18 cellular contexts compared by ENCODE assay signal in the genomic region with DNA sequence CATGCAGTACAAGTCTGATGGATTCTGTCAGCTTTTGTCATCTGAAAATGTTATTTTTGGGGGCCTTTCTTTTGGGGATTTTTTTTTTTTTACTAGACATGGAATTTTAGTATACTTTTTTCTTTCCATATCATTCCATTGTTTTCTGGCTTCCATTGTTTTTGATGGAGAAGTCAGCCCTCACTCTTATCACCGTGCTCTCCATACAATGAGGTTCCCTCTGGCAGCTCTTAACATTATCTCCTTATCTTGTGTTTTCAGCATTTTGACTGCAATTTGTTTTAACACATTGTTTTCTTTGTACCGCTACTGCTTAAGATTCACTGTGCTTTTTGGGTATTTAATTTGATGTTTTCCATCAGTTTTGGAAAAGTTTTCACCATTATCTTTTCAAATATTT.
DNase-seq lines count a peak whose midpoint lies in the region; ATAC-seq and TF ChIP-seq lines count a peak whose summit lies in the region.
"Had no signal": no experiment of that assay in that cellular context is flagged by ENCODE, and none has a peak within 500 bp of the region (broad histone marks: within the 10 kb centered on the region; RNA-seq: fewer than 3 reads in every experiment).

No MANE protein-coding gene starts in this region.

- no peaks in the 10 kb centered on the region for H3K4me1 ChIP-seq in HEK293 (ENCODE audit: control insufficient read depth, insufficient read depth, low read length)
- H3K4me1 ChIP-seq in Karpas-422 (ENCODE audit: low read length): no peaks in the 10 kb centered on the region
- H3K4me1 ChIP-seq: BE2C, BLaER1 had no signal

- H3K79me2 ChIP-seq in Karpas-422 (ENCODE audit: low read length): no peaks in the 10 kb centered on the region

- H3K9me2 ChIP-seq in Karpas-422 (replicated peaks; ENCODE audit: insufficient read depth, low read length): no peaks in the 10 kb centered on the region

- no peak for DNase-seq in WTC11 (ENCODE audit: low spot score)
- no peak for DNase-seq in endothelial cell (ENCODE audit: low spot score)
- no peak for DNase-seq in nephron progenitor cell
- no peak for DNase-seq in Karpas-422
- no peak for DNase-seq in Calu3
- DNase-seq: 8988T; ACHN; BE2C; C1 segment of cervical spinal cord; CD4-positive, alpha-beta memory T cell; CD4-positive, CD25-positive, alpha-beta regulatory T cell; CD8-positive, alpha-beta memory T cell; COR-L47; DMS79 treated with DMSO at 0.1 percent for 48 hours; GF-D8 had no signal

- H3K36me3 ChIP-seq in HEK293 (ENCODE audit: control insufficient read depth in 2 of 2, insufficient read depth in 1 of 2, low read length in 2 of 2) (no peaks in the 10 kb centered on the region), Karpas-422 (ENCODE audit: insufficient read depth, low read length) (no peaks in the 10 kb centered on the region)
- H3K36me3 ChIP-seq: BE2C, BLaER1 had no signal

- no peak overlapping the region for H3K4me3 ChIP-seq in HEK293 (ENCODE audit: low read depth, low read length)
- no peak overlapping the region for H3K4me3 ChIP-seq in Karpas-422 (ENCODE audit: low read length)
- H3K4me3 ChIP-seq: BLaER1 had no signal

- no peak overlapping the region for H3K27ac Mint-ChIP-seq in WTC11
- H3K27ac Mint-ChIP-seq in endothelial cell (ENCODE audit: unreplicated experiment): peak overlapping the region; percentile 5
- no peak overlapping the region for H3K27ac Mint-ChIP-seq in nephron progenitor cell
- no peak overlapping the region for H3K27ac Mint-ChIP-seq in Calu3 (ENCODE audit: unreplicated experiment)
- H3K27ac Mint-ChIP-seq: CD14-positive monocyte; CD4-positive, alpha-beta memory T cell; CD4-positive, CD25-positive, alpha-beta regulatory T cell; CD8-positive, alpha-beta memory T cell had no signal

- no peak overlapping the region for H3K27ac ChIP-seq in HEK293 (ENCODE audit: extremely low read depth, low read depth, low read length)
- no peak overlapping the region for H3K27ac ChIP-seq in Karpas-422 (ENCODE audit: low read length)
- H3K27ac ChIP-seq: BLaER1 had no signal

- no peaks in the 10 kb centered on the region for H3K27me3 Mint-ChIP-seq in WTC11 (ENCODE audit: low read depth)
- peaks cover under 1% of the 10 kb centered on the region for H3K27me3 Mint-ChIP-seq in endothelial cell (ENCODE audit: unreplicated experiment)
- H3K27me3 Mint-ChIP-seq in nephron progenitor cell (ENCODE audit: low read depth, poor library complexity): peaks cover 3% of the 10 kb centered on the region
- no peaks in the 10 kb centered on the region for H3K27me3 Mint-ChIP-seq in Calu3 (ENCODE audit: unreplicated experiment)
- H3K27me3 Mint-ChIP-seq: CD4-positive, alpha-beta memory T cell; CD4-positive, CD25-positive, alpha-beta regulatory T cell had no signal

- no peaks in the 10 kb centered on the region for H3K36me3 Mint-ChIP-seq in WTC11
- H3K36me3 Mint-ChIP-seq in endothelial cell (ENCODE audit: low read depth, unreplicated experiment): peaks cover 6% of the 10 kb centered on the region
- no peaks in the 10 kb centered on the region for H3K36me3 Mint-ChIP-seq in nephron progenitor cell (ENCODE audit: low read depth)
- no peaks in the 10 kb centered on the region for H3K36me3 Mint-ChIP-seq in Calu3 (ENCODE audit: insufficient read depth, unreplicated experiment)
- H3K36me3 Mint-ChIP-seq: CD14-positive monocyte; CD4-positive, alpha-beta memory T cell; CD4-positive, CD25-positive, alpha-beta regulatory T cell had no signal

- H3K9me3 ChIP-seq in HEK293 (ENCODE audit: control insufficient read depth, insufficient read depth, low read depth, low read length) (no peaks in the 10 kb centered on the region), Karpas-422 (ENCODE audit: low read length) (no peaks in the 10 kb centered on the region)
- H3K9me3 ChIP-seq: BE2C, BLaER1 had no signal

- no peaks in the 10 kb centered on the region for H3K27me3 ChIP-seq in Karpas-422 (ENCODE audit: low read length)
- H3K27me3 ChIP-seq: BE2C, BLaER1 had no signal

- no peak overlapping the region for H3K4me2 ChIP-seq in Karpas-422 (ENCODE audit: low read depth, low read length, poor library complexity, severe bottlenecking)
- H3K4me2 ChIP-seq: BLaER1 had no signal

- no TSS peak for BruUV-seq in Calu3 (replicated peaks; lab: Mats Ljungman, UMichigan)

- CTCF ChIA-PET in HEK293 (lab: Yijun Ruan, JAX) (interaction anchor here (0.8 to 1.4 kb wide), 3 partner anchors 9 to 47 kb away, joined by 3 to 9 read pairs (median 3); no protein-coding TSS in a partner anchor), WTC11 (lab: Charles Lee) (no interaction called here), Calu3 (lab: Charles Lee) (no interaction called here)

- no peak for ATAC-seq in WTC11

- POLR2A ChIA-PET in HEK293 (lab: Yijun Ruan, JAX) (no interaction called here), WTC11 (lab: Charles Lee) (no interaction called here)

- intact Hi-C loops in Calu3 (cut with micrococcal nuclease; ENCODE audit: unreplicated experiment): no loop called here

- H3K4me1 Mint-ChIP-seq in WTC11 (no peaks in the 10 kb centered on the region), endothelial cell (ENCODE audit: unreplicated experiment) (peaks cover 3% of the 10 kb centered on the region), nephron progenitor cell (no peaks in the 10 kb centered on the region), Calu3 (ENCODE audit: low read depth, unreplicated experiment) (peaks cover 13% of the 10 kb centered on the region)
- H3K4me1 Mint-ChIP-seq: CD14-positive monocyte; CD4-positive, alpha-beta memory T cell; CD4-positive, CD25-positive, alpha-beta regulatory T cell; CD8-positive, alpha-beta memory T cell had no signal

- no peak overlapping the region for H3K4me3 Mint-ChIP-seq in WTC11
- no peak overlapping the region for H3K4me3 Mint-ChIP-seq in endothelial cell (ENCODE audit: unreplicated experiment)
- no peak overlapping the region for H3K4me3 Mint-ChIP-seq in nephron progenitor cell
- H3K4me3 Mint-ChIP-seq in Calu3 (ENCODE audit: low read depth, unreplicated experiment): no peak overlapping the region
- H3K4me3 Mint-ChIP-seq: CD14-positive monocyte; CD4-positive, alpha-beta memory T cell; CD4-positive, CD25-positive, alpha-beta regulatory T cell; CD8-positive, alpha-beta memory T cell had no signal

- H3K9ac ChIP-seq in Karpas-422 (ENCODE audit: low read length): no peak overlapping the region
- H3K9ac ChIP-seq: BLaER1 had no signal

- H3K9me3 Mint-ChIP-seq in WTC11 (peaks cover 20% of the 10 kb centered on the region), endothelial cell (ENCODE audit: unreplicated experiment) (no peaks in the 10 kb centered on the region), nephron progenitor cell (peaks cover 18% of the 10 kb centered on the region), Calu3 (ENCODE audit: low read depth, unreplicated experiment) (peaks cover 4% of the 10 kb centered on the region)
- H3K9me3 Mint-ChIP-seq: CD8-positive, alpha-beta memory T cell had no signal

- TF ChIP-seq CTCF in HEK293 (tag by site-specific recombination; IDR thresholded peaks at IDR 0.05) (no peak), WTC11 (IDR thresholded peaks at IDR 0.05) (no peak), endothelial cell (IDR thresholded peaks at IDR 0.05; ENCODE audit: unreplicated experiment) (no peak), nephron progenitor cell (IDR thresholded peaks at IDR 0.05) (no peak), Calu3 (IDR thresholded peaks at IDR 0.05; ENCODE audit: unreplicated experiment) (no peak)

- no peak overlapping the region for H2AFZ ChIP-seq in Karpas-422 (ENCODE audit: low read length)

- H4K20me1 ChIP-seq in Karpas-422 (ENCODE audit: insufficient read depth, low read depth, low read length): no peaks in the 10 kb centered on the region
- H4K20me1 ChIP-seq: BLaER1 had no signal

TF ChIP-seq in HEK293, 187 proteins besides CTCF, POLR2A, EP300 and RAD21 (continues in another document):
- no peak for TF ChIP-seq KLF10 (tag by site-specific recombination; IDR thresholded peaks at IDR 0.05)

TF ChIP-seq in WTC11, 78 proteins besides CTCF, POLR2A, EP300 and RAD21 (continues in another document):
- TF ChIP-seq ELF4 (CRISPR knock-in tag; IDR thresholded peaks at IDR 0.05; ENCODE audit: low read depth) (no peak), TP53 (CRISPR knock-in tag; IDR thresholded peaks at IDR 0.05) (no peak), MYBL2 (CRISPR knock-in tag; IDR thresholded peaks at IDR 0.05) (no peak)
- TF ChIP-seq, protein P1, sequence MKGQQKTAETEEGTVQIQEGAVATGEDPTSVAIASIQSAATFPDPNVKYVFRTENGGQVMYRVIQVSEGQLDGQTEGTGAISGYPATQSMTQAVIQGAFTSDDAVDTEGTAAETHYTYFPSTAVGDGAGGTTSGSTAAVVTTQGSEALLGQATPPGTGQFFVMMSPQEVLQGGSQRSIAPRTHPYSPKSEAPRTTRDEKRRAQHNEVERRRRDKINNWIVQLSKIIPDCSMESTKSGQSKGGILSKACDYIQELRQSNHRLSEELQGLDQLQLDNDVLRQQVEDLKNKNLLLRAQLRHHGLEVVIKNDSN (CRISPR knock-in tag; IDR thresholded peaks at IDR 0.05): no peak
- TF ChIP-seq, protein P2, sequence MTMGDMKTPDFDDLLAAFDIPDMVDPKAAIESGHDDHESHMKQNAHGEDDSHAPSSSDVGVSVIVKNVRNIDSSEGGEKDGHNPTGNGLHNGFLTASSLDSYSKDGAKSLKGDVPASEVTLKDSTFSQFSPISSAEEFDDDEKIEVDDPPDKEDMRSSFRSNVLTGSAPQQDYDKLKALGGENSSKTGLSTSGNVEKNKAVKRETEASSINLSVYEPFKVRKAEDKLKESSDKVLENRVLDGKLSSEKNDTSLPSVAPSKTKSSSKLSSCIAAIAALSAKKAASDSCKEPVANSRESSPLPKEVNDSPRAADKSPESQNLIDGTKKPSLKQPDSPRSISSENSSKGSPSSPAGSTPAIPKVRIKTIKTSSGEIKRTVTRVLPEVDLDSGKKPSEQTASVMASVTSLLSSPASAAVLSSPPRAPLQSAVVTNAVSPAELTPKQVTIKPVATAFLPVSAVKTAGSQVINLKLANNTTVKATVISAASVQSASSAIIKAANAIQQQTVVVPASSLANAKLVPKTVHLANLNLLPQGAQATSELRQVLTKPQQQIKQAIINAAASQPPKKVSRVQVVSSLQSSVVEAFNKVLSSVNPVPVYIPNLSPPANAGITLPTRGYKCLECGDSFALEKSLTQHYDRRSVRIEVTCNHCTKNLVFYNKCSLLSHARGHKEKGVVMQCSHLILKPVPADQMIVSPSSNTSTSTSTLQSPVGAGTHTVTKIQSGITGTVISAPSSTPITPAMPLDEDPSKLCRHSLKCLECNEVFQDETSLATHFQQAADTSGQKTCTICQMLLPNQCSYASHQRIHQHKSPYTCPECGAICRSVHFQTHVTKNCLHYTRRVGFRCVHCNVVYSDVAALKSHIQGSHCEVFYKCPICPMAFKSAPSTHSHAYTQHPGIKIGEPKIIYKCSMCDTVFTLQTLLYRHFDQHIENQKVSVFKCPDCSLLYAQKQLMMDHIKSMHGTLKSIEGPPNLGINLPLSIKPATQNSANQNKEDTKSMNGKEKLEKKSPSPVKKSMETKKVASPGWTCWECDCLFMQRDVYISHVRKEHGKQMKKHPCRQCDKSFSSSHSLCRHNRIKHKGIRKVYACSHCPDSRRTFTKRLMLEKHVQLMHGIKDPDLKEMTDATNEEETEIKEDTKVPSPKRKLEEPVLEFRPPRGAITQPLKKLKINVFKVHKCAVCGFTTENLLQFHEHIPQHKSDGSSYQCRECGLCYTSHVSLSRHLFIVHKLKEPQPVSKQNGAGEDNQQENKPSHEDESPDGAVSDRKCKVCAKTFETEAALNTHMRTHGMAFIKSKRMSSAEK (CRISPR knock-in tag; IDR thresholded peaks at IDR 0.05; ENCODE audit: borderline replicate concordance): no peak
